In the genomic region with DNA sequence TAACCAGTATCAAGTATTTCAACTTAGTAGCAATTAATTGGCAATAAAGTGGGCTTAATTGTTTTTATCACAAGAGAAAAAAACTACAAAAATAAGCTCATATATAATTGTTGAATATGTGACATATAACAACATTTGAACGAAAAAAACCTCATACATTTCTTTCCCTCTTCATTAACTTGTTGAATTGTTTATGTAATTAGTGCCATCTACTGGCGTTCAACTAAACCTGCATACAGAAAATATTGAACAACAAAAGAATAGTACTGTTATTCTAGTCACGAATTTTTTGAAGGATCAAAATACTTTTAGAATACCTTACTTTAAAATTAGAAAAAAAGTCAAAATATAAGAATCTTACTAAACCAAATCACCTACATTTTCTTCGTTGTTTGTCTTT, we compare ENCODE assay signal across 8 cellular contexts.
DNase-seq lines count a peak whose midpoint lies in the region; ATAC-seq and TF ChIP-seq lines count a peak whose summit lies in the region.

No MANE protein-coding gene starts in this region.

- H3K9ac ChIP-seq in IMR-90 (ENCODE audit: low read depth, low read length) (no peak overlapping the region), SU-DHL-6 (ENCODE audit: low read length) (no peak overlapping the region)

- no peak overlapping the region for H3K23ac ChIP-seq in IMR-90 (ENCODE audit: low read depth, low read length)

- no peaks in the 10 kb centered on the region for H3K9me1 ChIP-seq in IMR-90 (ENCODE audit: insufficient read depth, low read length)

- H3K9me2 ChIP-seq in SU-DHL-6 (replicated peaks; ENCODE audit: insufficient read depth, low read length) (no peaks in the 10 kb centered on the region), hepatocyte (replicated peaks; ENCODE audit: insufficient read depth) (no peaks in the 10 kb centered on the region)

- no peak overlapping the region for H3K14ac ChIP-seq in IMR-90 (replicated peaks; ENCODE audit: low read depth, low read length)

- H3K27ac ChIP-seq in IMR-90 (ENCODE audit: insufficient read depth, low read length) (no peak overlapping the region), SU-DHL-6 (ENCODE audit: low read depth, low read length) (no peak overlapping the region), hepatocyte (no peak overlapping the region)

- WGBS in IMR-90 (ENCODE audit: extremely low coverage in 2 of 2, insufficient read length in 1 of 2), 2 experiments, result no CpG with 5 or more reads among the region's 4 CpGs
- 21% methylated on average over 4 of the region's 4 CpGs for WGBS in hepatocyte (ENCODE audit: low lambda C conversion rate, missing lambda C conversion rate)

- no peaks in the 10 kb centered on the region for H3F3A ChIP-seq in SU-DHL-6 (ENCODE audit: insufficient read depth)

- ATAC-seq in IMR-90 (ENCODE audit: low read depth) (no peak), HG03175 (IDR thresholded peaks at IDR 0.05; ENCODE audit: unreplicated experiment) (no peak), HG03571 (IDR thresholded peaks at IDR 0.05; ENCODE audit: unreplicated experiment) (no peak)

- no peaks in the 10 kb centered on the region for H3K79me1 ChIP-seq in IMR-90 (ENCODE audit: low read depth in 1 of 2, low read length in 2 of 2)

- no peak overlapping the region for H3K4ac ChIP-seq in IMR-90 (ENCODE audit: low read depth, low read length)

- H3K9me3 ChIP-seq in IMR-90 (ENCODE audit: control insufficient read depth, insufficient read depth, low read length), result no peaks in the 10 kb centered on the region
- no peaks in the 10 kb centered on the region for H3K9me3 ChIP-seq in SU-DHL-6 (ENCODE audit: insufficient read depth, low read length)
- no peaks in the 10 kb centered on the region for H3K9me3 ChIP-seq in hepatocyte (ENCODE audit: low read depth)

- H3K18ac ChIP-seq in IMR-90 (ENCODE audit: low read depth, low read length), result no peak overlapping the region

- intact Hi-C loops in IMR-90 (cut with micrococcal nuclease), result loop anchor here (1.0 to 5.0 kb wide), 4 partner anchors 236 to 621 kb away; no protein-coding TSS in a partner anchor

- H3K4me3 ChIP-seq in IMR-90 (ENCODE audit: insufficient read depth, low read depth, low read length) (no peak overlapping the region), SU-DHL-6 (ENCODE audit: insufficient read depth, low read length, poor library complexity, severe bottlenecking) (no peak overlapping the region), hepatocyte (no peak overlapping the region), H7 (ENCODE audit: insufficient read depth, low read depth, low read length) (no peak overlapping the region)

- dilution Hi-C loops in IMR-90 (cut with HindIII; ENCODE audit: low sequenced_read_pairs, unreplicated experiment), result no loop called here

- no peak overlapping the region for H3K56ac ChIP-seq in IMR-90 (ENCODE audit: extremely low read depth, insufficient read depth, low read length)

- H2AK9ac ChIP-seq in IMR-90 (replicated peaks; ENCODE audit: low read depth, low read length, poor library complexity), result no peak overlapping the region

- CTCF ChIA-PET in IMR-90 (lab: Yijun Ruan, JAX), result interaction anchor here (0.6 to 3.0 kb wide), 3 partner anchors 235 to 621 kb away, joined by 3 to 9 read pairs (median 3); no protein-coding TSS in a partner anchor

- DNase-seq in DMS53 (lab: John Stamatoyannopoulos, UW) (peak; percentile 61), IMR-90 (peak; percentile 49), hepatocyte (ENCODE audit: low spot score) (peak; percentile 22), H7 (no peak), NCI-H1436 (lab: John Stamatoyannopoulos, UW) (no peak)

- no peak overlapping the region for H3K4me2 ChIP-seq in IMR-90 (ENCODE audit: low read depth, low read length)
- no peak overlapping the region for H3K4me2 ChIP-seq in SU-DHL-6 (ENCODE audit: low read depth, low read length, poor library complexity, severe bottlenecking)
- H3K4me2 ChIP-seq in hepatocyte, result no peak overlapping the region

- no peak for TF ChIP-seq POLR2A in IMR-90 (IDR thresholded peaks at IDR 0.05; ENCODE audit: low read depth, low read length)

- H3K36me3 ChIP-seq in IMR-90 (ENCODE audit: control insufficient read depth, insufficient read depth, low read length) (no peaks in the 10 kb centered on the region), SU-DHL-6 (ENCODE audit: low read length) (no peaks in the 10 kb centered on the region), hepatocyte (replicated peaks; ENCODE audit: insufficient read depth, low read depth) (no peaks in the 10 kb centered on the region), H7 (replicated peaks; ENCODE audit: control insufficient read depth, insufficient read depth, low read length) (no peaks in the 10 kb centered on the region)

- no peak overlapping the region for H2AK5ac ChIP-seq in IMR-90 (ENCODE audit: low read depth, low read length)

- no peaks in the 10 kb centered on the region for H3K79me2 ChIP-seq in SU-DHL-6 (ENCODE audit: insufficient read depth, low read length)
- no peaks in the 10 kb centered on the region for H3K79me2 ChIP-seq in hepatocyte

- no peaks in the 10 kb centered on the region for H4K20me1 ChIP-seq in IMR-90 (ENCODE audit: insufficient read depth, low read length)
- H4K20me1 ChIP-seq in SU-DHL-6 (ENCODE audit: low read depth, low read length), result no peaks in the 10 kb centered on the region
- no peaks in the 10 kb centered on the region for H4K20me1 ChIP-seq in hepatocyte (ENCODE audit: insufficient read depth, poor library complexity, severe bottlenecking)

- H2BK5ac ChIP-seq in IMR-90 (ENCODE audit: low read depth, low read length, poor library complexity, severe bottlenecking), result no peak overlapping the region

- no peak overlapping the region for H2BK15ac ChIP-seq in IMR-90 (ENCODE audit: low read depth, low read length)

- no TSS peak for BruUV-seq in IMR-90 (replicated peaks; lab: Mats Ljungman, UMichigan)

- POLR2A ChIA-PET in IMR-90 (lab: Charles Lee; ENCODE audit: unreplicated experiment), result no interaction called here

- in situ Hi-C loops in IMR-90 (cut with MboI; ENCODE audit: low sequenced_read_pairs), result loop anchor here (10.0 kb wide), 1 partner anchor 444 kb away; no protein-coding TSS in a partner anchor

- H4K8ac ChIP-seq in IMR-90 (ENCODE audit: low read depth in 2 of 2, low read length in 2 of 2), result no peak overlapping the region

- H2BK120ac ChIP-seq in IMR-90 (ENCODE audit: low read depth, low read length), result no peak overlapping the region

- no peaks in the 10 kb centered on the region for H3K4me1 ChIP-seq in IMR-90 (ENCODE audit: control insufficient read depth, insufficient read depth, low read length)
- H3K4me1 ChIP-seq in hepatocyte (ENCODE audit: insufficient read depth), result no peaks in the 10 kb centered on the region

- peak; percentile 67 for TF ChIP-seq RAD21 in IMR-90 (IDR thresholded peaks at IDR 0.05; ENCODE audit: low read length)

- H2AFZ ChIP-seq in IMR-90 (replicated peaks; ENCODE audit: low read length, poor library complexity) (no peak overlapping the region), SU-DHL-6 (ENCODE audit: low read depth, low read length, severe bottlenecking) (no peak overlapping the region), hepatocyte (no peak overlapping the region)

- H3K27me3 ChIP-seq in IMR-90 (ENCODE audit: control insufficient read depth, insufficient read depth, low read length), result no peaks in the 10 kb centered on the region; the same call in 1 of the 2 replicates
- no peaks in the 10 kb centered on the region for H3K27me3 ChIP-seq in SU-DHL-6 (ENCODE audit: low read length)
- H3K27me3 ChIP-seq in hepatocyte, result no peaks in the 10 kb centered on the region
- no peaks in the 10 kb centered on the region for H3K27me3 ChIP-seq in H7 (ENCODE audit: control insufficient read depth, insufficient read depth, low read length)

- no peak overlapping the region for H4K5ac ChIP-seq in IMR-90 (ENCODE audit: low read depth, low read length)

- no peak overlapping the region for H4K91ac ChIP-seq in IMR-90 (ENCODE audit: insufficient read depth, low read depth, low read length)

- TF ChIP-seq CTCF in IMR-90 (conservative IDR thresholded peaks at IDR 0.05; ENCODE audit: low read depth, low read length) (peak; percentile 63), SU-DHL-6 (IDR thresholded peaks at IDR 0.05; ENCODE audit: insufficient read depth, low read length, poor library complexity, severe bottlenecking) (peak; percentile 26), hepatocyte (IDR thresholded peaks at IDR 0.05; ENCODE audit: poor library complexity) (peak; percentile 57)

- H2BK20ac ChIP-seq in IMR-90 (ENCODE audit: low read depth, low read length), result no peak overlapping the region

TF ChIP-seq in IMR-90, 13 proteins besides CTCF, POLR2A, EP300 and RAD21:
- TF ChIP-seq SMC3 (IDR thresholded peaks at IDR 0.05; ENCODE audit: low read depth, low read length), result peak; percentile 67; the same call in 1 of the 2 replicates
- no peak for TF ChIP-seq MAZ (IDR thresholded peaks at IDR 0.05; ENCODE audit: borderline replicate concordance, low read depth, low read length)
- no peak for TF ChIP-seq FOS (IDR thresholded peaks at IDR 0.05; ENCODE audit: low read depth, low read length)

Comparison
In these comparisons a context has a peak if more than half of its experiments do, and no peak if none do; other contexts are left out.
1. DNase-seq: peak in DMS53 (single experiment), IMR-90 (single experiment) and hepatocyte (single experiment); none in H7 (single experiment) and NCI-H1436 (single experiment).
2. Peak in every context shown above with its lines, with median percentiles within 50 percentile points of each other: CTCF ChIP-seq.